Comparison of ENCODE assay signal across 16 cellular contexts in genomic region chr4:121164291-121164690, GRCh38. TPM values are rescaled to one million over a fixed set of nuclear protein-coding genes. Genes with fewer than 3 reads are reported as not detected.
DNase-seq lines count a peak whose midpoint lies in the region; ATAC-seq and TF ChIP-seq lines count a peak whose summit lies in the region.
"Had no signal": no experiment of that assay in that cellular context is flagged by ENCODE, and none has a peak within 500 bp of the region (broad histone marks: within the 10 kb centered on the region; RNA-seq: fewer than 3 reads in every experiment).

Gene TNIP3, minus strand, starts transcription at chr4:121164321. Its CDS starts 196 bp downstream, at chr4:121164125.

- no peaks in the 10 kb centered on the region for H3K36me3 ChIP-seq in H7 (replicated peaks; ENCODE audit: control insufficient read depth, insufficient read depth, low read length)
- H3K36me3 ChIP-seq: upper lobe of left lung had no signal

- ATAC-seq in activated CD8-positive, alpha-beta memory T cell treated with anti-CD3 and anti-CD28 coated beads, Interleukin-2, amount 10 ng/mL, durations not matched to agents 7 days and 5 days = no peak

- peaks cover 28% of the 10 kb centered on the region for H3K4me1 Mint-ChIP-seq in activated CD8-positive, alpha-beta memory T cell treated with anti-CD3 and anti-CD28 coated beads, Interleukin-2, amount 10 ng/mL, durations not matched to agents 7 days and 5 days

- H3K4me3 Mint-ChIP-seq in activated CD8-positive, alpha-beta memory T cell treated with anti-CD3 and anti-CD28 coated beads, Interleukin-2, amount 10 ng/mL, durations not matched to agents 7 days and 5 days = no peak within 1 kb of the TSS
- H3K4me3 Mint-ChIP-seq: activated naive CD4-positive, alpha-beta T cell treated with anti-CD3 and anti-CD28 coated beads for 36 hours; T-helper 1 cell treated with Interleukin-12 subunit alpha and Interleukin-12 subunit beta and Interleukin-4 antibody, amounts not matched to agents 30 μg/mL and 1 μg/mL, for 36 hours had no signal

- CTCF ChIA-PET in activated CD8-positive, alpha-beta memory T cell treated with anti-CD3 and anti-CD28 coated beads for 36 hours (lab: Charles Lee) = no interaction called here
- CTCF ChIA-PET in activated CD8-positive, alpha-beta memory T cell treated with anti-CD3 and anti-CD28 coated beads, Interleukin-2, amount 10 ng/mL, durations not matched to agents 7 days and 5 days (lab: Charles Lee) = interaction anchor here (1.4 to 1.5 kb wide), 2 partner anchors 12 to 28 kb away, joined by 3 to 5 read pairs; no protein-coding TSS in a partner anchor

- no peak for DNase-seq in activated CD8-positive, alpha-beta memory T cell treated with anti-CD3 and anti-CD28 coated beads, Interleukin-2, amount 10 ng/mL, durations not matched to agents 7 days and 5 days
- DNase-seq in RKO (ENCODE audit: low spot score) = peak; percentile 1
- DNase-seq in epithelial cell of esophagus (ENCODE audit: low read depth) = peak; percentile 94
- peak; percentile 32 for DNase-seq in renal cortical epithelial cell (ENCODE audit: low read depth)
- DNase-seq in H7 = no peak
- no peak for DNase-seq in NCI-H1694 (lab: John Stamatoyannopoulos, UW)
- no peak for DNase-seq in SIG-M5 (lab: John Stamatoyannopoulos, UW)
- DNase-seq: activated CD4-positive, alpha-beta T cell treated with anti-CD3 and anti-CD28 coated beads, Interleukin-2, amount 50 U/mL, for 4 hours; activated naive CD4-positive, alpha-beta T cell treated with anti-CD3 and anti-CD28 coated beads for 36 hours; MM.1S; NCI-H345; OCI-M1; posterior cingulate gyrus had no signal

- no peak within 1 kb of the TSS for H3K4me3 ChIP-seq in epithelial cell of esophagus (ENCODE audit: low read length)
- no peak within 1 kb of the TSS for H3K4me3 ChIP-seq in H7 (ENCODE audit: insufficient read depth, low read depth, low read length)
- H3K4me3 ChIP-seq: upper lobe of left lung had no signal

- POLR2A ChIA-PET in activated CD8-positive, alpha-beta memory T cell treated with anti-CD3 and anti-CD28 coated beads for 36 hours (lab: Charles Lee) = no interaction called here

- H3K27me3 Mint-ChIP-seq in activated CD8-positive, alpha-beta memory T cell treated with anti-CD3 and anti-CD28 coated beads, Interleukin-2, amount 10 ng/mL, durations not matched to agents 7 days and 5 days = no peaks in the 10 kb centered on the region

- no peaks in the 10 kb centered on the region for H3K27me3 ChIP-seq in H7 (ENCODE audit: control insufficient read depth, insufficient read depth, low read length)
- H3K27me3 ChIP-seq: upper lobe of left lung had no signal

- H3K36me3 Mint-ChIP-seq in activated CD8-positive, alpha-beta memory T cell treated with anti-CD3 and anti-CD28 coated beads, Interleukin-2, amount 10 ng/mL, durations not matched to agents 7 days and 5 days = peaks cover 16% of the 10 kb centered on the region

- no peak within 1 kb of the TSS for H3K27ac Mint-ChIP-seq in activated CD8-positive, alpha-beta memory T cell treated with anti-CD3 and anti-CD28 coated beads, Interleukin-2, amount 10 ng/mL, durations not matched to agents 7 days and 5 days
- H3K27ac Mint-ChIP-seq: activated naive CD4-positive, alpha-beta T cell treated with anti-CD3 and anti-CD28 coated beads for 36 hours; T-helper 1 cell treated with Interleukin-12 subunit alpha and Interleukin-12 subunit beta and Interleukin-4 antibody, amounts not matched to agents 30 μg/mL and 1 μg/mL, for 36 hours had no signal

- H3K9me3 Mint-ChIP-seq in activated CD8-positive, alpha-beta memory T cell treated with anti-CD3 and anti-CD28 coated beads, Interleukin-2, amount 10 ng/mL, durations not matched to agents 7 days and 5 days (ENCODE audit: low read depth) = no peaks in the 10 kb centered on the region
- H3K9me3 Mint-ChIP-seq: activated naive CD4-positive, alpha-beta T cell treated with anti-CD3 and anti-CD28 coated beads for 36 hours; T-helper 1 cell treated with Interleukin-12 subunit alpha and Interleukin-12 subunit beta and Interleukin-4 antibody, amounts not matched to agents 30 μg/mL and 1 μg/mL, for 36 hours had no signal

- TF ChIP-seq CTCF in epithelial cell of esophagus (IDR thresholded peaks at IDR 0.05; ENCODE audit: insufficient read depth, low read depth, low read length, missing control alignments) = no peak

RNA-seq across cellular contexts. Expression of gene TNIP3, which starts in this region (rescaled TPM):
- 10 to 100 TPM; 16.9 to 18.3 TPM for total RNA-seq in activated CD8-positive, alpha-beta memory T cell treated with anti-CD3 and anti-CD28 coated beads for 36 hours
- total RNA-seq in activated CD8-positive, alpha-beta memory T cell treated with anti-CD3 and anti-CD28 coated beads, Interleukin-2, amount 10 ng/mL, durations not matched to agents 7 days and 5 days = 1 to 10 TPM; 9.1 to 9.3 TPM
- total RNA-seq in renal cortical epithelial cell = 0.30 and 0.35 TPM in 2 replicates
- total RNA-seq in H7 (2014; rRNA removed; shearing (Covaris generic)) = not detected in 2 replicates

Comparison
In these comparisons a context has a peak if more than half of its experiments do, and no peak if none do; other contexts are left out.
1. Peak in DNase-seq in renal cortical epithelial cell; RNA of the gene not detected or under 1 TPM.
2. DNase-seq: peak in RKO (single experiment) and epithelial cell of esophagus (single experiment); none in activated CD8-positive, alpha-beta memory T cell treated with anti-CD3 and anti-CD28 coated beads, Interleukin-2, amount 10 ng/mL, durations not matched to agents 7 days and 5 days (single experiment), H7 (single experiment), NCI-H1694 (single experiment) and SIG-M5 (single experiment).